Comparison of ENCODE assay signal across 19 cellular contexts in genomic region chr1:24411963-24412362, GRCh38. TPM values are rescaled to one million over a fixed set of nuclear protein-coding genes. Genes with fewer than 3 reads are reported as not detected.
DNase-seq lines count a peak whose midpoint lies in the region; ATAC-seq, FAIRE-seq and TF ChIP-seq lines count a peak whose summit lies in the region.
"Had no signal": no experiment of that assay in that cellular context is flagged by ENCODE, and none has a peak within 500 bp of the region (broad histone marks: within the 10 kb centered on the region; RNA-seq: fewer than 3 reads in every experiment).

No MANE protein-coding gene starts in this region.

- FAIRE-seq in RCC 7860 (lab: Jason Lieb, UNC): peak; percentile 84
- FAIRE-seq: colon, G401.6 had no signal

- peak overlapping the region; percentile 46 for H3K27ac Mint-ChIP-seq in activated naive CD8-positive, alpha-beta T cell
- no peak overlapping the region for H3K27ac Mint-ChIP-seq in activated naive CD8-positive, alpha-beta T cell treated with anti-CD3 and anti-CD28 coated beads, Interleukin-2, amount 50 U/mL, for 24 hours
- H3K27ac Mint-ChIP-seq in chondrocyte (ENCODE audit: unreplicated experiment) (peak overlapping the region; percentile 88), type B pancreatic cell (no peak overlapping the region)
- H3K27ac Mint-ChIP-seq in activated naive CD8-positive, alpha-beta T cell treated with anti-CD3 and anti-CD28 coated beads for 36 hours: no peak overlapping the region
- H3K27ac Mint-ChIP-seq: stimulated activated memory B cell treated with anti-CD40 and anti-IgM and Interleukin-4, amounts not matched to agents 10 μg/mL and 1 μg/mL and 100 μg/mL, for 72 hours had no signal

- ATAC-seq in activated naive CD8-positive, alpha-beta T cell treated with anti-CD3 and anti-CD28 coated beads, Interleukin-2, amount 50 U/mL, for 24 hours: no peak
- no peak for ATAC-seq in GM21619 (IDR thresholded peaks at IDR 0.05; ENCODE audit: unreplicated experiment)
- ATAC-seq: stimulated activated memory B cell treated with anti-CD40 and anti-IgM and Interleukin-4, amounts not matched to agents 10 μg/mL and 1 μg/mL and 100 μg/mL, for 72 hours had no signal

- TF ChIP-seq CTCF in chondrocyte (IDR thresholded peaks at IDR 0.05) (no peak), type B pancreatic cell (conservative IDR thresholded peaks at IDR 0.05) (no peak)

- DNase-seq in activated naive CD8-positive, alpha-beta T cell treated with anti-CD3 and anti-CD28 coated beads, Interleukin-2, amount 50 U/mL, for 24 hours: no peak
- DNase-seq in RCC 7860 (ENCODE audit: low spot score) (peak; percentile 93), chondrocyte (ENCODE audit: low spot score) (no peak), type B pancreatic cell (ENCODE audit: extremely low spot score, unreplicated experiment) (no peak), islet precursor cell (no peak)
- DNase-seq in activated naive CD8-positive, alpha-beta T cell treated with anti-CD3 and anti-CD28 coated beads for 36 hours: no peak
- DNase-seq: activated CD4-positive, alpha-beta T cell treated with anti-CD3 and anti-CD28 coated beads for 1 hour; activated naive CD4-positive, alpha-beta T cell; BE2C; mesendoderm; NCI-H1436; NCI-H510A treated with DMSO at 0.1 percent for 48 hours; posterior cingulate gyrus; stimulated activated CD4-positive, alpha-beta T cell treated with anti-CD3 and anti-CD28 coated beads, Interleukin-2, amount 100 ng/mL, for 24 hours had no signal

- H3K4me1 Mint-ChIP-seq in activated naive CD8-positive, alpha-beta T cell (ENCODE audit: low read depth): peaks cover 39% of the 10 kb centered on the region
- H3K4me1 Mint-ChIP-seq in activated naive CD8-positive, alpha-beta T cell treated with anti-CD3 and anti-CD28 coated beads, Interleukin-2, amount 50 U/mL, for 24 hours: peaks cover 32% of the 10 kb centered on the region
- H3K4me1 Mint-ChIP-seq in chondrocyte (ENCODE audit: low read depth) (peaks cover 49% of the 10 kb centered on the region), type B pancreatic cell (ENCODE audit: unreplicated experiment) (peaks cover 24% of the 10 kb centered on the region)
- H3K4me1 Mint-ChIP-seq in activated naive CD8-positive, alpha-beta T cell treated with anti-CD3 and anti-CD28 coated beads for 36 hours: peaks cover 32% of the 10 kb centered on the region

- no peaks in the 10 kb centered on the region for H3K9me3 Mint-ChIP-seq in activated naive CD8-positive, alpha-beta T cell (ENCODE audit: low read depth)
- H3K9me3 Mint-ChIP-seq in activated naive CD8-positive, alpha-beta T cell treated with anti-CD3 and anti-CD28 coated beads, Interleukin-2, amount 50 U/mL, for 24 hours: no peaks in the 10 kb centered on the region
- peaks cover 5% of the 10 kb centered on the region for H3K9me3 Mint-ChIP-seq in chondrocyte (ENCODE audit: low read depth)
- no peaks in the 10 kb centered on the region for H3K9me3 Mint-ChIP-seq in type B pancreatic cell
- no peaks in the 10 kb centered on the region for H3K9me3 Mint-ChIP-seq in activated naive CD8-positive, alpha-beta T cell treated with anti-CD3 and anti-CD28 coated beads for 36 hours
- H3K9me3 Mint-ChIP-seq: stimulated activated memory B cell treated with anti-CD40 and anti-IgM and Interleukin-4, amounts not matched to agents 10 μg/mL and 1 μg/mL and 100 μg/mL, for 72 hours had no signal

- peak overlapping the region; percentile 17 for H3K4me3 Mint-ChIP-seq in activated naive CD8-positive, alpha-beta T cell
- H3K4me3 Mint-ChIP-seq in activated naive CD8-positive, alpha-beta T cell treated with anti-CD3 and anti-CD28 coated beads, Interleukin-2, amount 50 U/mL, for 24 hours: no peak overlapping the region
- H3K4me3 Mint-ChIP-seq in chondrocyte (ENCODE audit: unreplicated experiment) (no peak overlapping the region), type B pancreatic cell (peak overlapping the region; percentile 34)
- H3K4me3 Mint-ChIP-seq in activated naive CD8-positive, alpha-beta T cell treated with anti-CD3 and anti-CD28 coated beads for 36 hours: no peak overlapping the region
- H3K4me3 Mint-ChIP-seq: stimulated activated memory B cell treated with anti-CD40 and anti-IgM and Interleukin-4, amounts not matched to agents 10 μg/mL and 1 μg/mL and 100 μg/mL, for 72 hours had no signal

- no peaks in the 10 kb centered on the region for H3K36me3 Mint-ChIP-seq in activated naive CD8-positive, alpha-beta T cell
- peaks cover 6% of the 10 kb centered on the region for H3K36me3 Mint-ChIP-seq in activated naive CD8-positive, alpha-beta T cell treated with anti-CD3 and anti-CD28 coated beads, Interleukin-2, amount 50 U/mL, for 24 hours (ENCODE audit: low read depth)
- H3K36me3 Mint-ChIP-seq in chondrocyte (ENCODE audit: low read depth): no peaks in the 10 kb centered on the region
- H3K36me3 Mint-ChIP-seq in type B pancreatic cell: no peaks in the 10 kb centered on the region
- peaks cover 3% of the 10 kb centered on the region for H3K36me3 Mint-ChIP-seq in activated naive CD8-positive, alpha-beta T cell treated with anti-CD3 and anti-CD28 coated beads for 36 hours
- H3K36me3 Mint-ChIP-seq: stimulated activated memory B cell treated with anti-CD40 and anti-IgM and Interleukin-4, amounts not matched to agents 10 μg/mL and 1 μg/mL and 100 μg/mL, for 72 hours had no signal

- H3K27me3 Mint-ChIP-seq in activated naive CD8-positive, alpha-beta T cell: no peaks in the 10 kb centered on the region
- H3K27me3 Mint-ChIP-seq in activated naive CD8-positive, alpha-beta T cell treated with anti-CD3 and anti-CD28 coated beads, Interleukin-2, amount 50 U/mL, for 24 hours: no peaks in the 10 kb centered on the region
- H3K27me3 Mint-ChIP-seq in chondrocyte (ENCODE audit: low read depth) (no peaks in the 10 kb centered on the region), type B pancreatic cell (no peaks in the 10 kb centered on the region)
- no peaks in the 10 kb centered on the region for H3K27me3 Mint-ChIP-seq in activated naive CD8-positive, alpha-beta T cell treated with anti-CD3 and anti-CD28 coated beads for 36 hours
- H3K27me3 Mint-ChIP-seq: stimulated activated memory B cell treated with anti-CD40 and anti-IgM and Interleukin-4, amounts not matched to agents 10 μg/mL and 1 μg/mL and 100 μg/mL, for 72 hours had no signal

RNA-seq across cellular contexts. Expression of gene STPG1, which starts 1.6 kb away (rescaled TPM):
- total RNA-seq in chondrocyte: 5.0 to 6.8 TPM (median 5.8 TPM) in 3 replicates
- 7.2 and 8.7 TPM in 2 replicates for total RNA-seq in type B pancreatic cell (ENCODE audit: low replicate concordance)
- total RNA-seq in activated naive CD8-positive, alpha-beta T cell treated with anti-CD3 and anti-CD28 coated beads for 36 hours: 1 to 10 TPM; 5.9 to 8.0 TPM

RNA-seq across cellular contexts. Expression of gene NIPAL3, which starts 3.6 kb away (rescaled TPM):
- total RNA-seq in chondrocyte (27.1 to 35.3 TPM (median 29.3 TPM) in 3 replicates), type B pancreatic cell (ENCODE audit: low replicate concordance) (17.5 and 21.3 TPM in 2 replicates)
- total RNA-seq in activated naive CD8-positive, alpha-beta T cell treated with anti-CD3 and anti-CD28 coated beads for 36 hours: 10 to 100 TPM; 34.7 to 37.2 TPM

Comparison
In these comparisons a context has a peak if more than half of its experiments do, and no peak if none do; other contexts are left out.
1. H3K27ac Mint-ChIP-seq: peak in activated naive CD8-positive, alpha-beta T cell (single experiment) and chondrocyte (single experiment); none in activated naive CD8-positive, alpha-beta T cell treated with anti-CD3 and anti-CD28 coated beads, Interleukin-2, amount 50 U/mL, for 24 hours (single experiment), type B pancreatic cell (single experiment) and activated naive CD8-positive, alpha-beta T cell treated with anti-CD3 and anti-CD28 coated beads for 36 hours (single experiment).
2. H3K4me3 Mint-ChIP-seq: peak in activated naive CD8-positive, alpha-beta T cell (single experiment) and type B pancreatic cell (single experiment); none in activated naive CD8-positive, alpha-beta T cell treated with anti-CD3 and anti-CD28 coated beads, Interleukin-2, amount 50 U/mL, for 24 hours (single experiment), chondrocyte (single experiment) and activated naive CD8-positive, alpha-beta T cell treated with anti-CD3 and anti-CD28 coated beads for 36 hours (single experiment).